ENCODE assay signal across 7 cellular contexts in the genomic region with DNA sequence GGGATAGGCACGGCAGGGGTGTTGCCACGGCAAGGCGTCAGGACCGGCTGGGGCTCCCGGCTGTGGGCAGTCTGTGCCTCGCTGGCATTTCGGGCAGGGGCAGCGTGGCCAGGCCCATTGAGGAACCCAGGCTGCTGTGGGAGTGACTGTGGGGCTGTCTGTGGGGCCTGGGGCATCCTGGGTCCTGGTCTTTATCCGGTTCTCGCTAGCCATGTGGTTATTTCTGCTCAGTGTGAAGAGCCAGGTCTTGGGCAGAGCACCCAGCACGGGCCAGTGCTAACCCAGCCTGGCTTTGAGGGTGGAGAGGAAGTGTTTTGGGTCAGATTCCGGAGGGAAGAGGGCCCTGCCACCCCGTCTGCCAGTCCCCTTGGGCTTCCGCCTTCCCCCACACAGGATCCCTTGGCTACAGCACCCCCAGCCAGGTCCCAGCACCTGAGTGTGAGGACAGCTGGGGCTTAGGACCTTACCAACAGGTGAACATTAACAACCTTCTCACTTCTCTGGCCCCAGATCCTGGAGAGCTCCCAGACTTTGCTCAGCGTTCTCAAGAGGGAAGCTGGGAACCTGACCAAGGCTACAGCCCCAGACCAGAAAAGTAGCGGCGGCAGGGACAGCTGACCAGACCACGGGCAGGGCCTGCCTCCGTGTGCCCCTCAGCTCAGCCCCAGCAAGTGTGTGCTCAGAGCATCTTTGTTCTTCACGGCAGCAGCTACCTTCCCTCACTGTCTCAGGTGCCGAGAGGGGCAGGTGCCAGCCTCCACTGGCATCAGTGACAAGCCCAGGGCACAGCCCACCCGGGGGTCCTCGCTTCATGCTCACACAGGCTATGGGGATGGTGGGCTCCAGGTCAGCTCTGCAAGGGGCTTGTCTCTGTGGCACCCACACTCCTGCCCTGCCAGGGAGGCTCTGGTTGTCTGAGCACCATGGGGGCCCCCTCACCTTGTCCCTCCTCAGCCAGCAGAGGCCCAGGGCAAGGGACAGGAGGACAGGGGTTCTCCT. TPM values are rescaled to one million over a fixed set of nuclear protein-coding genes. Genes with fewer than 3 reads are reported as not detected.
DNase-seq lines count a peak whose midpoint lies in the region; ATAC-seq lines count a peak whose summit lies in the region.

No MANE protein-coding gene starts in this region.

- ATAC-seq in HG02571 (IDR thresholded peaks at IDR 0.05; ENCODE audit: unreplicated experiment), result peak; percentile 13
- no peak for ATAC-seq in stimulated activated naive B cell treated with anti-CD40 and anti-IgM and Interleukin-4, amounts not matched to agents 10 μg/mL and 1 μg/mL and 100 μg/mL, for 72 hours (replicated peaks)

- peak overlapping the region; percentile 66 for H3K9ac ChIP-seq in iPS-18a (ENCODE audit: low read length)

- peaks cover 38% of the 10 kb centered on the region for H3K4me1 Mint-ChIP-seq in activated CD4-positive, alpha-beta memory T cell treated with anti-CD3 and anti-CD28 coated beads, Interleukin-2, amount 10 ng/mL, durations not matched to agents 7 days and 5 days
- peaks cover 32 to 62% of the 10 kb centered on the region in 2 donors for H3K4me1 Mint-ChIP-seq in stimulated activated naive B cell treated with anti-CD40 and anti-IgM and Interleukin-4, amounts not matched to agents 10 μg/mL and 1 μg/mL and 100 μg/mL, for 72 hours

- CTCF ChIA-PET in activated CD4-positive, alpha-beta memory T cell treated with anti-CD3 and anti-CD28 coated beads, Interleukin-2, amount 10 ng/mL, durations not matched to agents 7 days and 5 days (lab: Charles Lee), result interaction anchor here (0.7 to 2.8 kb wide), 13 partner anchors 11 to 160 kb away, joined by 3 to 12 read pairs (median 6); partner anchors contain the start of genes MAN1B1, RNF208, RNF224 and TPRN

- no peak overlapping the region for H3K27ac ChIP-seq in iPS-18a (ENCODE audit: low read length)

- peak overlapping the region; percentile 90 for H3K4me3 ChIP-seq in iPS-18a (ENCODE audit: low read length)

- POLR2A ChIA-PET in activated CD4-positive, alpha-beta memory T cell treated with anti-CD3 and anti-CD28 coated beads, Interleukin-2, amount 10 ng/mL, durations not matched to agents 7 days and 5 days (lab: Charles Lee), result interaction anchor here (0.7 to 3.1 kb wide), 24 partner anchors 9 to 792 kb away, joined by 3 to 30 read pairs (median 6); partner anchors contain the start of genes CYSRT1, GRIN1, MAN1B1 and RNF208

- peaks cover 19% of the 10 kb centered on the region for H3K36me3 Mint-ChIP-seq in activated CD4-positive, alpha-beta memory T cell treated with anti-CD3 and anti-CD28 coated beads, Interleukin-2, amount 10 ng/mL, durations not matched to agents 7 days and 5 days (ENCODE audit: low read depth)
- H3K36me3 Mint-ChIP-seq in stimulated activated naive B cell treated with anti-CD40 and anti-IgM and Interleukin-4, amounts not matched to agents 10 μg/mL and 1 μg/mL and 100 μg/mL, for 72 hours, result peaks cover 7 to 32% of the 10 kb centered on the region in 2 donors

- H3K27ac Mint-ChIP-seq in activated CD4-positive, alpha-beta memory T cell treated with anti-CD3 and anti-CD28 coated beads, Interleukin-2, amount 10 ng/mL, durations not matched to agents 7 days and 5 days, result peak overlapping the region; percentile 97
- H3K27ac Mint-ChIP-seq in stimulated activated naive B cell treated with anti-CD40 and anti-IgM and Interleukin-4, amounts not matched to agents 10 μg/mL and 1 μg/mL and 100 μg/mL, for 72 hours, result peak overlapping the region; percentile 95

- peak overlapping the region; percentile 91 for H3K4me3 Mint-ChIP-seq in activated CD4-positive, alpha-beta memory T cell treated with anti-CD3 and anti-CD28 coated beads, Interleukin-2, amount 10 ng/mL, durations not matched to agents 7 days and 5 days
- peak overlapping the region; percentile 97 to 98 for H3K4me3 Mint-ChIP-seq in stimulated activated naive B cell treated with anti-CD40 and anti-IgM and Interleukin-4, amounts not matched to agents 10 μg/mL and 1 μg/mL and 100 μg/mL, for 72 hours

- H3K9me3 Mint-ChIP-seq in activated CD4-positive, alpha-beta memory T cell treated with anti-CD3 and anti-CD28 coated beads, Interleukin-2, amount 10 ng/mL, durations not matched to agents 7 days and 5 days, result no peaks in the 10 kb centered on the region
- no peaks in the 10 kb centered on the region for H3K9me3 Mint-ChIP-seq in stimulated activated naive B cell treated with anti-CD40 and anti-IgM and Interleukin-4, amounts not matched to agents 10 μg/mL and 1 μg/mL and 100 μg/mL, for 72 hours

- H3K27me3 ChIP-seq in iPS-18a (ENCODE audit: control insufficient read depth, insufficient read depth, low read length), result no peaks in the 10 kb centered on the region

- no peaks in the 10 kb centered on the region for H3K9me3 ChIP-seq in iPS-18a (ENCODE audit: control insufficient read depth, low read depth, low read length)

- DNase-seq in activated CD4-positive, alpha-beta memory T cell treated with anti-CD3 and anti-CD28 coated beads, Interleukin-2, amount 10 ng/mL, durations not matched to agents 7 days and 5 days, result no peak
- DNase-seq in stimulated activated naive B cell treated with anti-CD40 and anti-IgM and Interleukin-4, amounts not matched to agents 10 μg/mL and 1 μg/mL and 100 μg/mL, for 72 hours, result no peak
- no peak for DNase-seq in NCI-H1048 (lab: John Stamatoyannopoulos, UW)
- DNase-seq in NK-92 treated with Interleukin-12 subunit alpha and Interleukin-12 subunit beta, amount 100 ng/mL, for 24 hours (lab: John Stamatoyannopoulos, UW), result no peak
- DNase-seq in NCI-H345 (lab: John Stamatoyannopoulos, UW), result no peak

- H3K4me1 ChIP-seq in iPS-18a (ENCODE audit: control insufficient read depth, low read depth, low read length), result peaks cover 9% of the 10 kb centered on the region

- H3K36me3 ChIP-seq in iPS-18a (ENCODE audit: control insufficient read depth, low read depth, low read length), result peaks cover 3% of the 10 kb centered on the region

- no peaks in the 10 kb centered on the region for H3K27me3 Mint-ChIP-seq in activated CD4-positive, alpha-beta memory T cell treated with anti-CD3 and anti-CD28 coated beads, Interleukin-2, amount 10 ng/mL, durations not matched to agents 7 days and 5 days
- no peaks in the 10 kb centered on the region for H3K27me3 Mint-ChIP-seq in stimulated activated naive B cell treated with anti-CD40 and anti-IgM and Interleukin-4, amounts not matched to agents 10 μg/mL and 1 μg/mL and 100 μg/mL, for 72 hours

RNA-seq across cellular contexts. Expression of gene SSNA1, which starts 1.1 kb away (rescaled TPM):
- total RNA-seq in activated CD4-positive, alpha-beta memory T cell treated with anti-CD3 and anti-CD28 coated beads, Interleukin-2, amount 10 ng/mL, durations not matched to agents 7 days and 5 days, result 10 to 100 TPM; 70.0 to 76.3 TPM

RNA-seq across cellular contexts. Expression of gene ANAPC2, which starts 1.2 kb away (rescaled TPM):
- 10 to 100 TPM; 53.3 to 57.8 TPM for total RNA-seq in activated CD4-positive, alpha-beta memory T cell treated with anti-CD3 and anti-CD28 coated beads, Interleukin-2, amount 10 ng/mL, durations not matched to agents 7 days and 5 days

RNA-seq across cellular contexts. Expression of gene TPRN, which starts 10.9 kb away (rescaled TPM):
- total RNA-seq in activated CD4-positive, alpha-beta memory T cell treated with anti-CD3 and anti-CD28 coated beads, Interleukin-2, amount 10 ng/mL, durations not matched to agents 7 days and 5 days, result 1 to 10 TPM; 8.5 to 9.4 TPM

RNA-seq across cellular contexts. Expression of gene TMEM203, which starts 15.9 kb away (rescaled TPM):
- total RNA-seq in activated CD4-positive, alpha-beta memory T cell treated with anti-CD3 and anti-CD28 coated beads, Interleukin-2, amount 10 ng/mL, durations not matched to agents 7 days and 5 days, result 10 to 100 TPM; 28.9 to 29.2 TPM

RNA-seq across cellular contexts. Expression of gene NDOR1, which starts 15.9 kb away (rescaled TPM):
- total RNA-seq in activated CD4-positive, alpha-beta memory T cell treated with anti-CD3 and anti-CD28 coated beads, Interleukin-2, amount 10 ng/mL, durations not matched to agents 7 days and 5 days, result 10 to 100 TPM; 27.7 to 30.0 TPM
